ENCODE assay signal across 2 cellular contexts in the genomic region with DNA sequence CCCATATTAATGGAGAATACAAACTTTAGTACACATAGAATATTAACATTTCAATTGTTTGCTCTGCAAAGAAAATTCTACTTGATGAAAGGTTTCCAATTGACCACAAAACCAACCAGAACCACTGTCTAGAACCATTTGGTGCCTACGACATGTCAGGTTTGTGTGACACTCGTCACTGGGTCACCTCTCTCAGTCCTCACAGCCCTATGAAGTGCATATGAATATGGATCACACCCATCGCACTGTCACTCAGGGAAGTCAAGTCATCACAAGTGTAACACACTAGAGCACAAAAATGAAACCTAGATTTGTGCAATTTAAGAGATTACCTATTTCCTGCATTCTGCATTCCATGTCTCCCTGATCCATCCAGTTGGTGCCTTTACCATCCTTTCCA.
TF ChIP-seq lines count a peak whose summit lies in the region.

No MANE protein-coding gene starts in this region.

TF ChIP-seq in liver, 16 proteins besides CTCF, POLR2A, EP300 and RAD21 (continued from another document):
- TF ChIP-seq, protein P1, sequence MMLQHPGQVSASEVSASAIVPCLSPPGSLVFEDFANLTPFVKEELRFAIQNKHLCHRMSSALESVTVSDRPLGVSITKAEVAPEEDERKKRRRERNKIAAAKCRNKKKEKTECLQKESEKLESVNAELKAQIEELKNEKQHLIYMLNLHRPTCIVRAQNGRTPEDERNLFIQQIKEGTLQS (IDR thresholded peaks at IDR 0.05) = no peak
- TF ChIP-seq, protein P2, sequence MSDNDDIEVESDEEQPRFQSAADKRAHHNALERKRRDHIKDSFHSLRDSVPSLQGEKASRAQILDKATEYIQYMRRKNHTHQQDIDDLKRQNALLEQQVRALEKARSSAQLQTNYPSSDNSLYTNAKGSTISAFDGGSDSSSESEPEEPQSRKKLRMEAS (IDR thresholded peaks at IDR 0.05) = no peak
- TF ChIP-seq FOXA1 (IDR thresholded peaks at IDR 0.05) (no peak), YY1 (IDR thresholded peaks at IDR 0.05) (no peak), HNF4G (IDR thresholded peaks at IDR 0.05) (no peak), EGR1 (IDR thresholded peaks at IDR 0.05; ENCODE audit: low read depth in 2 of 2) (no peak), TAF1 (conservative IDR thresholded peaks at IDR 0.05) (no peak), HNF4A (conservative IDR thresholded peaks at IDR 0.05) (no peak), GABPA (IDR thresholded peaks at IDR 0.05 in 1 of 2, conservative IDR thresholded peaks at IDR 0.05 in 1 of 2) (no peak), SP1 (IDR thresholded peaks at IDR 0.05) (no peak), RXRA (IDR thresholded peaks at IDR 0.05) (no peak)
- TF ChIP-seq, protein P3, sequence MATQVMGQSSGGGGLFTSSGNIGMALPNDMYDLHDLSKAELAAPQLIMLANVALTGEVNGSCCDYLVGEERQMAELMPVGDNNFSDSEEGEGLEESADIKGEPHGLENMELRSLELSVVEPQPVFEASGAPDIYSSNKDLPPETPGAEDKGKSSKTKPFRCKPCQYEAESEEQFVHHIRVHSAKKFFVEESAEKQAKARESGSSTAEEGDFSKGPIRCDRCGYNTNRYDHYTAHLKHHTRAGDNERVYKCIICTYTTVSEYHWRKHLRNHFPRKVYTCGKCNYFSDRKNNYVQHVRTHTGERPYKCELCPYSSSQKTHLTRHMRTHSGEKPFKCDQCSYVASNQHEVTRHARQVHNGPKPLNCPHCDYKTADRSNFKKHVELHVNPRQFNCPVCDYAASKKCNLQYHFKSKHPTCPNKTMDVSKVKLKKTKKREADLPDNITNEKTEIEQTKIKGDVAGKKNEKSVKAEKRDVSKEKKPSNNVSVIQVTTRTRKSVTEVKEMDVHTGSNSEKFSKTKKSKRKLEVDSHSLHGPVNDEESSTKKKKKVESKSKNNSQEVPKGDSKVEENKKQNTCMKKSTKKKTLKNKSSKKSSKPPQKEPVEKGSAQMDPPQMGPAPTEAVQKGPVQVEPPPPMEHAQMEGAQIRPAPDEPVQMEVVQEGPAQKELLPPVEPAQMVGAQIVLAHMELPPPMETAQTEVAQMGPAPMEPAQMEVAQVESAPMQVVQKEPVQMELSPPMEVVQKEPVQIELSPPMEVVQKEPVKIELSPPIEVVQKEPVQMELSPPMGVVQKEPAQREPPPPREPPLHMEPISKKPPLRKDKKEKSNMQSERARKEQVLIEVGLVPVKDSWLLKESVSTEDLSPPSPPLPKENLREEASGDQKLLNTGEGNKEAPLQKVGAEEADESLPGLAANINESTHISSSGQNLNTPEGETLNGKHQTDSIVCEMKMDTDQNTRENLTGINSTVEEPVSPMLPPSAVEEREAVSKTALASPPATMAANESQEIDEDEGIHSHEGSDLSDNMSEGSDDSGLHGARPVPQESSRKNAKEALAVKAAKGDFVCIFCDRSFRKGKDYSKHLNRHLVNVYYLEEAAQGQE (IDR thresholded peaks at IDR 0.05) = no peak
- TF ChIP-seq, protein P4, sequence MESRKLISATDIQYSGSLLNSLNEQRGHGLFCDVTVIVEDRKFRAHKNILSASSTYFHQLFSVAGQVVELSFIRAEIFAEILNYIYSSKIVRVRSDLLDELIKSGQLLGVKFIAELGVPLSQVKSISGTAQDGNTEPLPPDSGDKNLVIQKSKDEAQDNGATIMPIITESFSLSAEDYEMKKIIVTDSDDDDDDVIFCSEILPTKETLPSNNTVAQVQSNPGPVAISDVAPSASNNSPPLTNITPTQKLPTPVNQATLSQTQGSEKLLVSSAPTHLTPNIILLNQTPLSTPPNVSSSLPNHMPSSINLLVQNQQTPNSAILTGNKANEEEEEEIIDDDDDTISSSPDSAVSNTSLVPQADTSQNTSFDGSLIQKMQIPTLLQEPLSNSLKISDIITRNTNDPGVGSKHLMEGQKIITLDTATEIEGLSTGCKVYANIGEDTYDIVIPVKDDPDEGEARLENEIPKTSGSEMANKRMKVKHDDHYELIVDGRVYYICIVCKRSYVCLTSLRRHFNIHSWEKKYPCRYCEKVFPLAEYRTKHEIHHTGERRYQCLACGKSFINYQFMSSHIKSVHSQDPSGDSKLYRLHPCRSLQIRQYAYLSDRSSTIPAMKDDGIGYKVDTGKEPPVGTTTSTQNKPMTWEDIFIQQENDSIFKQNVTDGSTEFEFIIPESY (IDR thresholded peaks at IDR 0.05) = no peak
TF ChIP-seq in liver: peak in this region for 0.

TF ChIP-seq in HepG2, 621 proteins besides CTCF, POLR2A, EP300 and RAD21 (continued from another document):
- TF ChIP-seq, protein P5, sequence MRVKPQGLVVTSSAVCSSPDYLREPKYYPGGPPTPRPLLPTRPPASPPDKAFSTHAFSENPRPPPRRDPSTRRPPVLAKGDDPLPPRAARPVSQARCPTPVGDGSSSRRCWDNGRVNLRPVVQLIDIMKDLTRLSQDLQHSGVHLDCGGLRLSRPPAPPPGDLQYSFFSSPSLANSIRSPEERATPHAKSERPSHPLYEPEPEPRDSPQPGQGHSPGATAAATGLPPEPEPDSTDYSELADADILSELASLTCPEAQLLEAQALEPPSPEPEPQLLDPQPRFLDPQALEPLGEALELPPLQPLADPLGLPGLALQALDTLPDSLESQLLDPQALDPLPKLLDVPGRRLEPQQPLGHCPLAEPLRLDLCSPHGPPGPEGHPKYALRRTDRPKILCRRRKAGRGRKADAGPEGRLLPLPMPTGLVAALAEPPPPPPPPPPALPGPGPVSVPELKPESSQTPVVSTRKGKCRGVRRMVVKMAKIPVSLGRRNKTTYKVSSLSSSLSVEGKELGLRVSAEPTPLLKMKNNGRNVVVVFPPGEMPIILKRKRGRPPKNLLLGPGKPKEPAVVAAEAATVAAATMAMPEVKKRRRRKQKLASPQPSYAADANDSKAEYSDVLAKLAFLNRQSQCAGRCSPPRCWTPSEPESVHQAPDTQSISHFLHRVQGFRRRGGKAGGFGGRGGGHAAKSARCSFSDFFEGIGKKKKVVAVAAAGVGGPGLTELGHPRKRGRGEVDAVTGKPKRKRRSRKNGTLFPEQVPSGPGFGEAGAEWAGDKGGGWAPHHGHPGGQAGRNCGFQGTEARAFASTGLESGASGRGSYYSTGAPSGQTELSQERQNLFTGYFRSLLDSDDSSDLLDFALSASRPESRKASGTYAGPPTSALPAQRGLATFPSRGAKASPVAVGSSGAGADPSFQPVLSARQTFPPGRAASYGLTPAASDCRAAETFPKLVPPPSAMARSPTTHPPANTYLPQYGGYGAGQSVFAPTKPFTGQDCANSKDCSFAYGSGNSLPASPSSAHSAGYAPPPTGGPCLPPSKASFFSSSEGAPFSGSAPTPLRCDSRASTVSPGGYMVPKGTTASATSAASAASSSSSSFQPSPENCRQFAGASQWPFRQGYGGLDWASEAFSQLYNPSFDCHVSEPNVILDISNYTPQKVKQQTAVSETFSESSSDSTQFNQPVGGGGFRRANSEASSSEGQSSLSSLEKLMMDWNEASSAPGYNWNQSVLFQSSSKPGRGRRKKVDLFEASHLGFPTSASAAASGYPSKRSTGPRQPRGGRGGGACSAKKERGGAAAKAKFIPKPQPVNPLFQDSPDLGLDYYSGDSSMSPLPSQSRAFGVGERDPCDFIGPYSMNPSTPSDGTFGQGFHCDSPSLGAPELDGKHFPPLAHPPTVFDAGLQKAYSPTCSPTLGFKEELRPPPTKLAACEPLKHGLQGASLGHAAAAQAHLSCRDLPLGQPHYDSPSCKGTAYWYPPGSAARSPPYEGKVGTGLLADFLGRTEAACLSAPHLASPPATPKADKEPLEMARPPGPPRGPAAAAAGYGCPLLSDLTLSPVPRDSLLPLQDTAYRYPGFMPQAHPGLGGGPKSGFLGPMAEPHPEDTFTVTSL (CRISPR knock-in tag; IDR thresholded peaks at IDR 0.05; ENCODE audit: borderline replicate concordance) = no peak
- TF ChIP-seq SYNCRIP (IDR thresholded peaks at IDR 0.05; ENCODE audit: insufficient read depth, low read depth, low read length) (no peak), HMGA1 (CRISPR knock-in tag; conservative IDR thresholded peaks at IDR 0.05) (no peak), ZNF136 (CRISPR knock-in tag; IDR thresholded peaks at IDR 0.05; ENCODE audit: low read depth) (no peak), AGO2 (optimal IDR thresholded peaks at IDR 0.05; ENCODE audit: low read depth, low read length) (no peak), NFE2L1 (CRISPR knock-in tag; IDR thresholded peaks at IDR 0.05; ENCODE audit: borderline replicate concordance) (no peak), YEATS2 (CRISPR knock-in tag; IDR thresholded peaks at IDR 0.05; ENCODE audit: borderline replicate concordance) (no peak), THYN1 (CRISPR knock-in tag; IDR thresholded peaks at IDR 0.05; ENCODE audit: borderline replicate concordance, low read depth) (no peak), ZNF788 (CRISPR knock-in tag; IDR thresholded peaks at IDR 0.05; ENCODE audit: borderline replicate concordance) (no peak), ZNF143 (CRISPR knock-in tag; IDR thresholded peaks at IDR 0.05) (no peak), SMYD3 (CRISPR knock-in tag; IDR thresholded peaks at IDR 0.05) (no peak)
- TF ChIP-seq, protein P6, sequence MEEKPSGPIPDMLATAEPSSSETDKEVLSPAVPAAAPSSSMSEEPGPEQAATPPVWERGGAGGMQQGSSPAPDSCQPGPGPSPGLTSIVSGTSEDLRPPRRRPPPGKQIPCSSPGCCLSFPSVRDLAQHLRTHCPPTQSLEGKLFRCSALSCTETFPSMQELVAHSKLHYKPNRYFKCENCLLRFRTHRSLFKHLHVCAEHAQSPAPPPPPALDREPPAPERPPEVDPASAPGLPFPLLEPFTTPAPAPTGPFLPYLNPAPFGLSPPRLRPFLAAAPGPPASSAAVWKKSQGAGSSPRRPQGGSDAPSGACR (CRISPR knock-in tag; IDR thresholded peaks at IDR 0.05) = no peak
TF ChIP-seq in HepG2: peak in this region for 0.
